11 cellular contexts compared by ENCODE assay signal in genomic region chr10:109880886-109881467, GRCh38. TPM values are rescaled to one million over a fixed set of nuclear protein-coding genes. Genes with fewer than 3 reads are reported as not detected.
DNase-seq lines count a peak whose midpoint lies in the region; ATAC-seq and TF ChIP-seq lines count a peak whose summit lies in the region.
"Had no signal": no experiment of that assay in that cellular context is flagged by ENCODE, and none has a peak within 500 bp of the region (broad histone marks: within the 10 kb centered on the region; RNA-seq: fewer than 3 reads in every experiment).

No MANE protein-coding gene starts in this region.

- no peak for TF ChIP-seq CTCF in osteocyte (IDR thresholded peaks at IDR 0.05)

- no peaks in the 10 kb centered on the region for H3K9me3 Mint-ChIP-seq in osteocyte (ENCODE audit: unreplicated experiment)
- H3K9me3 Mint-ChIP-seq in activated CD8-positive, alpha-beta T cell treated with anti-CD3 and anti-CD28 coated beads, Interleukin-2, amount 10 ng/mL, durations not matched to agents 7 days and 5 days (ENCODE audit: insufficient read depth) = no peaks in the 10 kb centered on the region
- H3K9me3 Mint-ChIP-seq: activated T-helper 1 cell treated with anti-CD3 and anti-CD28 coated beads, Interleukin-12 subunit alpha, Interleukin-12 subunit beta, Interleukin-2, Interleukin-4 antibody, amounts not matched to agents 30 ng/mL and 10 ng/mL and 1 ng/mL, durations not matched to agents 14 hours and 24 hours and 36 hours had no signal

- no peak overlapping the region for H3K27ac Mint-ChIP-seq in osteocyte (ENCODE audit: unreplicated experiment)
- H3K27ac Mint-ChIP-seq in activated CD8-positive, alpha-beta T cell treated with anti-CD3 and anti-CD28 coated beads, Interleukin-2, amount 10 ng/mL, durations not matched to agents 7 days and 5 days = no peak overlapping the region
- H3K27ac Mint-ChIP-seq: activated T-helper 1 cell treated with anti-CD3 and anti-CD28 coated beads, Interleukin-12 subunit alpha, Interleukin-12 subunit beta, Interleukin-2, Interleukin-4 antibody, amounts not matched to agents 30 ng/mL and 10 ng/mL and 1 ng/mL, durations not matched to agents 14 hours and 24 hours and 36 hours had no signal

- ATAC-seq in GM18873 (IDR thresholded peaks at IDR 0.05; ENCODE audit: low FRiP score, unreplicated experiment) = peak; percentile 65
- ATAC-seq in GM21825 (IDR thresholded peaks at IDR 0.05; ENCODE audit: unreplicated experiment) = peak; percentile 58
- peak; percentile 54 for ATAC-seq in HG03354 (IDR thresholded peaks at IDR 0.05; ENCODE audit: poor library complexity, severe bottlenecking, unreplicated experiment)
- ATAC-seq in HG03439 (IDR thresholded peaks at IDR 0.05; ENCODE audit: unreplicated experiment) = no peak
- ATAC-seq in activated CD8-positive, alpha-beta T cell treated with anti-CD3 and anti-CD28 coated beads, Interleukin-2, amount 10 ng/mL, durations not matched to agents 7 days and 5 days = no peak

- no peak overlapping the region for H3K4me3 Mint-ChIP-seq in osteocyte (ENCODE audit: unreplicated experiment)
- H3K4me3 Mint-ChIP-seq in activated CD8-positive, alpha-beta T cell treated with anti-CD3 and anti-CD28 coated beads, Interleukin-2, amount 10 ng/mL, durations not matched to agents 7 days and 5 days = no peak overlapping the region
- H3K4me3 Mint-ChIP-seq: activated T-helper 1 cell treated with anti-CD3 and anti-CD28 coated beads, Interleukin-12 subunit alpha, Interleukin-12 subunit beta, Interleukin-2, Interleukin-4 antibody, amounts not matched to agents 30 ng/mL and 10 ng/mL and 1 ng/mL, durations not matched to agents 14 hours and 24 hours and 36 hours had no signal

- no peaks in the 10 kb centered on the region for H3K27me3 Mint-ChIP-seq in osteocyte (ENCODE audit: unreplicated experiment)
- H3K27me3 Mint-ChIP-seq in activated CD8-positive, alpha-beta T cell treated with anti-CD3 and anti-CD28 coated beads, Interleukin-2, amount 10 ng/mL, durations not matched to agents 7 days and 5 days (ENCODE audit: low read depth) = no peaks in the 10 kb centered on the region

- peaks cover 45% of the 10 kb centered on the region for H3K36me3 Mint-ChIP-seq in osteocyte (ENCODE audit: unreplicated experiment)
- peaks cover 69% of the 10 kb centered on the region for H3K36me3 Mint-ChIP-seq in activated CD8-positive, alpha-beta T cell treated with anti-CD3 and anti-CD28 coated beads, Interleukin-2, amount 10 ng/mL, durations not matched to agents 7 days and 5 days (ENCODE audit: low read depth)

- CTCF ChIA-PET in activated CD8-positive, alpha-beta T cell treated with anti-CD3 and anti-CD28 coated beads, Interleukin-2, amount 10 ng/mL, durations not matched to agents 7 days and 5 days (lab: Charles Lee) = interaction anchor here (0.7 to 5.4 kb wide), 6 partner anchors 19 to 257 kb away, joined by 3 to 53 read pairs (median 4); no protein-coding TSS in a partner anchor

- peaks cover 18% of the 10 kb centered on the region for H3K4me1 Mint-ChIP-seq in osteocyte (ENCODE audit: unreplicated experiment)
- peaks cover 9% of the 10 kb centered on the region for H3K4me1 Mint-ChIP-seq in activated CD8-positive, alpha-beta T cell treated with anti-CD3 and anti-CD28 coated beads, Interleukin-2, amount 10 ng/mL, durations not matched to agents 7 days and 5 days (ENCODE audit: low read depth)

- POLR2A ChIA-PET in activated CD8-positive, alpha-beta T cell treated with anti-CD3 and anti-CD28 coated beads, Interleukin-2, amount 10 ng/mL, durations not matched to agents 7 days and 5 days (lab: Charles Lee) = interaction anchor here (0.8 to 1.1 kb wide), 2 partner anchors 17 to 18 kb away, joined by 3 read pairs; no protein-coding TSS in a partner anchor

- peak; percentile 36 for DNase-seq in osteocyte (ENCODE audit: extremely low spot score, unreplicated experiment)
- no peak for DNase-seq in cerebellum (ENCODE audit: low spot score)
- no peak for DNase-seq in activated CD8-positive, alpha-beta T cell treated with anti-CD3 and anti-CD28 coated beads, Interleukin-2, amount 10 ng/mL, durations not matched to agents 7 days and 5 days
- DNase-seq: activated CD4-positive, CD25-positive, alpha-beta regulatory T cell; NCI-H526 treated with DMSO at 0.1 percent for 48 hours; Right ventricle myocardium superior had no signal

RNA-seq across cellular contexts. Expression of gene XPNPEP1, which starts 42.3 kb away (rescaled TPM):
- total RNA-seq in osteocyte (74.5 and 86.5 TPM in 2 replicates), cerebellum (61.5 TPM)
- total RNA-seq in activated CD8-positive, alpha-beta T cell treated with anti-CD3 and anti-CD28 coated beads, Interleukin-2, amount 10 ng/mL, durations not matched to agents 7 days and 5 days = 100 to 1,000 TPM; 102 to 106 TPM

Comparison
In these comparisons a context has a peak if more than half of its experiments do, and no peak if none do; other contexts are left out.
1. ATAC-seq: peak in GM18873 (single experiment), GM21825 (single experiment) and HG03354 (single experiment); none in HG03439 (single experiment) and activated CD8-positive, alpha-beta T cell treated with anti-CD3 and anti-CD28 coated beads, Interleukin-2, amount 10 ng/mL, durations not matched to agents 7 days and 5 days (single experiment).